Comparison of ENCODE assay signal across 23 cellular contexts in the genomic region with DNA sequence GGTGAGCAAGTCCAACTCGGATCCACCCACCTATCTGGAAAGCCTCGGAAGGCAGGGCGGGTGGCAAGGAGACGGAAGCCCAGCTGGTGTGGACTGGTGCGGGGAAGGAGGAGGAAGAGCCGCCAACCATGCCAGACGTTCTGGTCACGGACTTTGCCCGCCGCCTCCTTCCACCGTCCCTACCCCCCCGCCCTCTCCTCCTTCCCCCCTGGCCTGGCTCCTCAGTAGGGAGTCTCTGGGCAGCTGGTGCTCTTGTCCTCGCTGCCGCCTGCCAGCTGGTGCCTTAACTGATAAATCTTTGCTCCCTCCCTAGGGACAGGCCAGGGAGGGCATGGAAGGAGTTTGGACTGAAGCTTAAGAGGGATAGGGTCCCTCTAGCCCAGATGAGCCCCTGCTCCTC. TPM values are rescaled to one million over a fixed set of nuclear protein-coding genes. Genes with fewer than 3 reads are reported as not detected.
DNase-seq lines count a peak whose midpoint lies in the region; ATAC-seq lines count a peak whose summit lies in the region.
"Had no signal": no experiment of that assay in that cellular context is flagged by ENCODE, and none has a peak within 500 bp of the region (broad histone marks: within the 10 kb centered on the region; RNA-seq: fewer than 3 reads in every experiment).

No MANE protein-coding gene starts in this region.

- H3K4me1 Mint-ChIP-seq in natural killer cell treated with Interleukin-12 subunit alpha and Interleukin-12 subunit beta and Interleukin-15 and Interleukin-18, amount 100 ng/mL, for 72 hours (ENCODE audit: low read depth in 2 of 2), result peaks cover 3 to 7% of the 10 kb centered on the region in 2 donors
- peaks cover 7% of the 10 kb centered on the region in 2 donors for H3K4me1 Mint-ChIP-seq in immature natural killer cell

- H3K27ac Mint-ChIP-seq in natural killer cell treated with Interleukin-12 subunit alpha and Interleukin-12 subunit beta and Interleukin-15 and Interleukin-18, amount 100 ng/mL, for 72 hours, result no peak overlapping the region
- no peak overlapping the region for H3K27ac Mint-ChIP-seq in immature natural killer cell
- H3K27ac Mint-ChIP-seq: mesothelial cell of epicardium had no signal

- no peak overlapping the region for H3K4me3 Mint-ChIP-seq in natural killer cell treated with Interleukin-12 subunit alpha and Interleukin-12 subunit beta and Interleukin-15 and Interleukin-18, amount 100 ng/mL, for 72 hours
- no peak overlapping the region for H3K4me3 Mint-ChIP-seq in immature natural killer cell
- H3K4me3 Mint-ChIP-seq: mesothelial cell of epicardium had no signal

- no peaks in the 10 kb centered on the region for H3K27me3 Mint-ChIP-seq in natural killer cell treated with Interleukin-12 subunit alpha and Interleukin-12 subunit beta and Interleukin-15 and Interleukin-18, amount 100 ng/mL, for 72 hours
- H3K27me3 Mint-ChIP-seq in immature natural killer cell (ENCODE audit: low read depth in 3 of 3), result peaks cover 2 to 10% (median 9%) of the 10 kb centered on the region in 3 donors

- DNase-seq in NCI-H345 (lab: John Stamatoyannopoulos, UW) (peak; percentile 5), NCI-H345 treated with DMSO at 0.1 percent for 48 hours (lab: John Stamatoyannopoulos, UW; ENCODE audit: unreplicated experiment) (no peak), NCI-H774 (lab: John Stamatoyannopoulos, UW) (peak; percentile 15), mucosa of gallbladder (ENCODE audit: low spot score) (peak; percentile 68), immature natural killer cell (no peak)
- DNase-seq in natural killer cell treated with Interleukin-12 subunit alpha and Interleukin-12 subunit beta and Interleukin-15 and Interleukin-18, amount 100 ng/mL, for 72 hours (ENCODE audit: low spot score), result no peak
- DNase-seq: activated CD4-positive, alpha-beta T cell treated with anti-CD3 and anti-CD28 coated beads, Interleukin-2, amount 50 U/mL, for 48 hours; adrenal gland; C1 segment of cervical spinal cord; Calu3; H7; MV-4-11; Right ventricle myocardium superior; stimulated activated CD4-positive, alpha-beta T cell treated with anti-CD3 and anti-CD28 coated beads, Interleukin-4, amount 100 ng/mL, for 4 hours; T-helper 1 cell had no signal

- H3K36me3 Mint-ChIP-seq in natural killer cell treated with Interleukin-12 subunit alpha and Interleukin-12 subunit beta and Interleukin-15 and Interleukin-18, amount 100 ng/mL, for 72 hours, result no peaks in the 10 kb centered on the region
- H3K36me3 Mint-ChIP-seq in immature natural killer cell, result no peaks in the 10 kb centered on the region
- H3K36me3 Mint-ChIP-seq: mesothelial cell of epicardium had no signal

- H3K9me3 Mint-ChIP-seq in natural killer cell treated with Interleukin-12 subunit alpha and Interleukin-12 subunit beta and Interleukin-15 and Interleukin-18, amount 100 ng/mL, for 72 hours, result no peaks in the 10 kb centered on the region
- no peaks in the 10 kb centered on the region for H3K9me3 Mint-ChIP-seq in immature natural killer cell
- H3K9me3 Mint-ChIP-seq: mesothelial cell of epicardium had no signal

- no peak for ATAC-seq in HG03039 (IDR thresholded peaks at IDR 0.05; ENCODE audit: unreplicated experiment)
- no peak for ATAC-seq in natural killer cell treated with Interleukin-12 subunit alpha and Interleukin-12 subunit beta and Interleukin-15 and Interleukin-18, amount 100 ng/mL, for 72 hours
- ATAC-seq in GM18511 (IDR thresholded peaks at IDR 0.05; ENCODE audit: unreplicated experiment), result no peak
- ATAC-seq: A549, left lobe of liver had no signal

RNA-seq across cellular contexts. Expression of gene SYNGR4, which starts 4.8 kb away (rescaled TPM):
- total RNA-seq in mucosa of gallbladder, result not detected
- total RNA-seq in natural killer cell treated with Interleukin-12 subunit alpha and Interleukin-12 subunit beta and Interleukin-15 and Interleukin-18, amount 100 ng/mL, for 72 hours, result under 1 TPM in 1 of 2 donors, not detected in 1; 0.45 TPM
- not detected for polyA plus RNA-seq in immature natural killer cell
- total RNA-seq: adrenal gland, Calu3, fibroblast of lung, H7, left lobe of liver, mesothelial cell of epicardium, pulmonary artery endothelial cell, Right ventricle myocardium superior, ureter had no signal
- polyA plus RNA-seq: fibroblast of lung had no signal

RNA-seq across cellular contexts. Expression of gene TMEM143, which starts 5.2 kb away (rescaled TPM):
- total RNA-seq in mucosa of gallbladder, result 18.0 TPM
- total RNA-seq in natural killer cell treated with Interleukin-12 subunit alpha and Interleukin-12 subunit beta and Interleukin-15 and Interleukin-18, amount 100 ng/mL, for 72 hours, result 10 to 100 TPM in 1 of 2 donors, 1 to 10 TPM in 1; 6.9 to 25.5 TPM
- polyA plus RNA-seq in immature natural killer cell, result 1 to 10 TPM; 2.8 to 6.3 (median 3.1) TPM

RNA-seq across cellular contexts. Expression of gene KDELR1, which starts 22.4 kb away (rescaled TPM):
- 205 TPM for total RNA-seq in mucosa of gallbladder
- total RNA-seq in natural killer cell treated with Interleukin-12 subunit alpha and Interleukin-12 subunit beta and Interleukin-15 and Interleukin-18, amount 100 ng/mL, for 72 hours, result 10 to 100 TPM; 64.4 to 80.9 TPM
- 10 to 100 TPM; 14.8 to 30.5 (median 20.2) TPM for polyA plus RNA-seq in immature natural killer cell

RNA-seq across cellular contexts. Expression of gene GRIN2D, which starts 24.5 kb away (rescaled TPM):
- total RNA-seq in mucosa of gallbladder, result 0.69 TPM
- under 1 TPM; 0.14 to 0.42 TPM for total RNA-seq in natural killer cell treated with Interleukin-12 subunit alpha and Interleukin-12 subunit beta and Interleukin-15 and Interleukin-18, amount 100 ng/mL, for 72 hours
- not detected for polyA plus RNA-seq in immature natural killer cell
- total RNA-seq: Calu3 had no signal

RNA-seq across cellular contexts. Expression of gene EMP3, which starts 43.6 kb away (rescaled TPM):
- total RNA-seq in mucosa of gallbladder, result 52.4 TPM
- 100 to 1,000 TPM in 1 of 2 donors, 10 to 100 TPM in 1; 99.4 to 157 TPM for total RNA-seq in natural killer cell treated with Interleukin-12 subunit alpha and Interleukin-12 subunit beta and Interleukin-15 and Interleukin-18, amount 100 ng/mL, for 72 hours
- polyA plus RNA-seq in immature natural killer cell, result 1,000 to 10,000 TPM in 2 of 3 donors, 100 to 1,000 TPM in 1; 994 to 1,311 (median 1,000) TPM

Comparison
In these comparisons a context has a peak if more than half of its experiments do, and no peak if none do; other contexts are left out.
1. DNase-seq: peak in NCI-H345 (single experiment), NCI-H774 (single experiment) and mucosa of gallbladder (single experiment); none in NCI-H345 treated with DMSO at 0.1 percent for 48 hours (single experiment), natural killer cell treated with Interleukin-12 subunit alpha and Interleukin-12 subunit beta and Interleukin-15 and Interleukin-18, amount 100 ng/mL, for 72 hours (single experiment) and immature natural killer cell (0 of 3).